Comparison of ENCODE assay signal across 28 cellular contexts in genomic region chr22:45915841-45916240, GRCh38.
"Had no signal": no experiment of that assay in that cellular context is flagged by ENCODE, and none has a peak within 500 bp of the region (broad histone marks: within the 10 kb centered on the region; RNA-seq: fewer than 3 reads in every experiment).

No MANE protein-coding gene starts in this region.

- H3K27ac ChIP-seq: PC-9, SJSA1 had no signal

- H3K27me3 ChIP-seq: MG63, SJSA1 had no signal

- H2AFZ ChIP-seq: PC-9 had no signal

- ATAC-seq: T-cell had no signal

- DNase-seq: Kasumi-1, MG63, NCI-H1048, NCI-H1092 treated with DMSO at 0.1 percent for 48 hours, NCI-H1105 treated with DMSO at 0.1 percent for 48 hours, NCI-H1417, NCI-H1436, NCI-H146, NCI-H1694, NCI-H187, NCI-H1930, NCI-H2029 treated with DMSO at 0.1 percent for 48 hours, NCI-H2081 treated with DMSO at 0.1 percent for 48 hours, NCI-H2107, NCI-H2171, NCI-H226, NCI-H446 treated with DMSO at 0.1 percent for 48 hours, NCI-H510A, NCI-H524, NCI-H526, NCI-H748 treated with DMSO at 0.1 percent for 48 hours, NCI-H82, Right ventricle myocardium superior, SHP77 treated with DMSO at 0.1 percent for 48 hours, SK-N-SH, T-cell had no signal

- H3K4me2 ChIP-seq: SK-N-SH had no signal

- H3K27ac Mint-ChIP-seq: T-cell had no signal

- H3K4me1 Mint-ChIP-seq: T-cell had no signal

- H3K36me3 Mint-ChIP-seq: T-cell had no signal

- H3K4me3 ChIP-seq: MG63, PC-9, SJSA1 had no signal

- H3K9ac ChIP-seq: SK-N-SH had no signal

- H3K4me3 Mint-ChIP-seq: T-cell had no signal

- H3K9me3 ChIP-seq: SK-N-SH had no signal

- H3K36me3 ChIP-seq: MG63, SJSA1 had no signal
